ENCODE assay signal across 19 cellular contexts in genomic region chr5:2186472-2187015, GRCh38.
A peak's percentile ranks its signal among the peaks of the same experiment; 100 is the strongest.
DNase-seq lines count a peak whose midpoint lies in the region; ATAC-seq, FAIRE-seq and TF ChIP-seq lines count a peak whose summit lies in the region.
"Had no signal": no experiment of that assay in that cellular context is flagged by ENCODE, and none has a peak within 500 bp of the region (broad histone marks: within the 10 kb centered on the region; RNA-seq: fewer than 3 reads in every experiment).

No MANE protein-coding gene starts in this region.

- H3K4me1 ChIP-seq in kidney (ENCODE audit: control insufficient read depth in 1 of 2, insufficient read depth in 1 of 2, low read depth in 1 of 2, low read length in 2 of 2) (no peaks in the 10 kb centered on the region), Caco-2 (no peaks in the 10 kb centered on the region)

- no peak overlapping the region for H3K27ac Mint-ChIP-seq in natural killer cell treated with Interleukin-12 subunit alpha and Interleukin-12 subunit beta and Interleukin-15 and Interleukin-18, amount 100 ng/mL, for 72 hours
- H3K27ac Mint-ChIP-seq in natural killer cell (no peak overlapping the region), progenitor cell of endocrine pancreas (no peak overlapping the region), Caco-2 (ENCODE audit: unreplicated experiment) (no peak overlapping the region), glutamatergic neuron (ENCODE audit: unreplicated experiment) (no peak overlapping the region)
- H3K27ac Mint-ChIP-seq: H9 had no signal

- DNase-seq in natural killer cell treated with Interleukin-12 subunit alpha and Interleukin-12 subunit beta and Interleukin-15 and Interleukin-18, amount 100 ng/mL, for 72 hours (ENCODE audit: low spot score): peak; percentile 51
- DNase-seq in natural killer cell (no peak), kidney (peak; percentile 60), progenitor cell of endocrine pancreas (ENCODE audit: low spot score, unreplicated experiment) (peak; percentile 4), Caco-2 (no peak), glutamatergic neuron (no peak)
- no peak for DNase-seq in effector CD8-positive, alpha-beta T cell (lab: John Stamatoyannopoulos, UW)
- DNase-seq: ACHN, COR-L47, GDM1, H9, IMR-90, NCI-H1417, NCI-H1930, NCI-H226, NCI-H524, NCI-H82, OCI-M1, SHP77 treated with DMSO at 0.1 percent for 48 hours had no signal

- intact Hi-C loops in natural killer cell (cut with micrococcal nuclease) (no loop called here), kidney (cut with DNase I) (no loop called here), Caco-2 (cut with micrococcal nuclease; ENCODE audit: unreplicated experiment) (no loop called here)

- no peak for ATAC-seq in natural killer cell treated with Interleukin-12 subunit alpha and Interleukin-12 subunit beta and Interleukin-15 and Interleukin-18, amount 100 ng/mL, for 72 hours
- ATAC-seq in natural killer cell: no peak

- no peaks in the 10 kb centered on the region for H3K36me3 ChIP-seq in kidney (ENCODE audit: control insufficient read depth in 1 of 2, insufficient read depth in 2 of 2, low read length in 2 of 2)
- H3K36me3 ChIP-seq in Caco-2 (ENCODE audit: control insufficient read depth, insufficient read depth, low read length): no peaks in the 10 kb centered on the region

- H3K9me3 ChIP-seq in kidney (ENCODE audit: control insufficient read depth in 1 of 2, low read length in 2 of 2) (no peaks in the 10 kb centered on the region), Caco-2 (no peaks in the 10 kb centered on the region)

- no peaks in the 10 kb centered on the region for H3K27me3 ChIP-seq in Caco-2 (replicated peaks; ENCODE audit: control insufficient read depth, insufficient read depth, low read length)

- no TSS peak for BruUV-seq in Caco-2 (replicated peaks; lab: Mats Ljungman, UMichigan)

- no peaks in the 10 kb centered on the region for H3K9me3 Mint-ChIP-seq in natural killer cell treated with Interleukin-12 subunit alpha and Interleukin-12 subunit beta and Interleukin-15 and Interleukin-18, amount 100 ng/mL, for 72 hours
- H3K9me3 Mint-ChIP-seq in natural killer cell: no peaks in the 10 kb centered on the region
- no peaks in the 10 kb centered on the region for H3K9me3 Mint-ChIP-seq in progenitor cell of endocrine pancreas (ENCODE audit: low read depth)
- H3K9me3 Mint-ChIP-seq in Caco-2 (ENCODE audit: unreplicated experiment): no peaks in the 10 kb centered on the region
- H3K9me3 Mint-ChIP-seq in glutamatergic neuron (ENCODE audit: unreplicated experiment): peaks cover 1% of the 10 kb centered on the region
- H3K9me3 Mint-ChIP-seq: H9 had no signal

- H3K9ac ChIP-seq in kidney (ENCODE audit: low read length in 2 of 2): no peak overlapping the region

- FAIRE-seq in kidney (lab: Jason Lieb, UNC): no peak

- no peaks in the 10 kb centered on the region for H3K36me3 Mint-ChIP-seq in natural killer cell treated with Interleukin-12 subunit alpha and Interleukin-12 subunit beta and Interleukin-15 and Interleukin-18, amount 100 ng/mL, for 72 hours
- H3K36me3 Mint-ChIP-seq in natural killer cell: no peaks in the 10 kb centered on the region
- no peaks in the 10 kb centered on the region for H3K36me3 Mint-ChIP-seq in progenitor cell of endocrine pancreas (ENCODE audit: insufficient read depth)
- no peaks in the 10 kb centered on the region for H3K36me3 Mint-ChIP-seq in Caco-2 (ENCODE audit: insufficient read depth, unreplicated experiment)
- H3K36me3 Mint-ChIP-seq in glutamatergic neuron (ENCODE audit: unreplicated experiment): no peaks in the 10 kb centered on the region

- POLR2A ChIA-PET in Caco-2 (lab: Charles Lee): no interaction called here

- H3K4me3 ChIP-seq in kidney (ENCODE audit: low read length in 2 of 2) (no peak overlapping the region), Caco-2 (ENCODE audit: low read depth, low read length) (no peak overlapping the region)

- H3K27ac ChIP-seq in kidney (ENCODE audit: low read depth in 2 of 2, low read length in 2 of 2): no peak overlapping the region

- TF ChIP-seq CTCF in natural killer cell (IDR thresholded peaks at IDR 0.05) (no peak), kidney (IDR thresholded peaks at IDR 0.05; ENCODE audit: borderline replicate concordance, extremely low read depth, insufficient read depth) (no peak), progenitor cell of endocrine pancreas (IDR thresholded peaks at IDR 0.05; ENCODE audit: unreplicated experiment) (no peak), Caco-2 (IDR thresholded peaks at IDR 0.05; ENCODE audit: insufficient read depth in 1 of 2, low read depth in 1 of 2, low read length in 1 of 2, severe bottlenecking in 1 of 2, unreplicated experiment in 1 of 2) (no peak), glutamatergic neuron (IDR thresholded peaks at IDR 0.05; ENCODE audit: partially characterized antibody, unreplicated experiment) (no peak)

- peaks cover 4 to 17% of the 10 kb centered on the region in 2 donors for H3K27me3 Mint-ChIP-seq in natural killer cell treated with Interleukin-12 subunit alpha and Interleukin-12 subunit beta and Interleukin-15 and Interleukin-18, amount 100 ng/mL, for 72 hours
- H3K27me3 Mint-ChIP-seq in natural killer cell (ENCODE audit: low read depth in 2 of 2) (no peaks in the 10 kb centered on the region), progenitor cell of endocrine pancreas (peaks cover 81% of the 10 kb centered on the region), Caco-2 (ENCODE audit: insufficient read depth, unreplicated experiment) (peaks cover 9% of the 10 kb centered on the region), glutamatergic neuron (ENCODE audit: unreplicated experiment) (peaks cover 4% of the 10 kb centered on the region)

- CTCF ChIA-PET in Caco-2 (lab: Charles Lee): no interaction called here

- H3K4me1 Mint-ChIP-seq in natural killer cell treated with Interleukin-12 subunit alpha and Interleukin-12 subunit beta and Interleukin-15 and Interleukin-18, amount 100 ng/mL, for 72 hours (ENCODE audit: low read depth in 2 of 2): no peaks in the 10 kb centered on the region
- H3K4me1 Mint-ChIP-seq in natural killer cell (no peaks in the 10 kb centered on the region), progenitor cell of endocrine pancreas (ENCODE audit: low read depth) (peaks cover 5% of the 10 kb centered on the region), Caco-2 (ENCODE audit: low read depth, unreplicated experiment) (no peaks in the 10 kb centered on the region), glutamatergic neuron (ENCODE audit: low read depth, unreplicated experiment) (no peaks in the 10 kb centered on the region)
- H3K4me1 Mint-ChIP-seq: H9 had no signal

- no peak overlapping the region for H3K4me3 Mint-ChIP-seq in natural killer cell treated with Interleukin-12 subunit alpha and Interleukin-12 subunit beta and Interleukin-15 and Interleukin-18, amount 100 ng/mL, for 72 hours
- H3K4me3 Mint-ChIP-seq in natural killer cell (no peak overlapping the region), progenitor cell of endocrine pancreas (ENCODE audit: low read depth) (no peak overlapping the region), Caco-2 (ENCODE audit: unreplicated experiment) (no peak overlapping the region), glutamatergic neuron (ENCODE audit: unreplicated experiment) (no peak overlapping the region)
- H3K4me3 Mint-ChIP-seq: H9 had no signal

Comparison
In these comparisons a context has a peak if more than half of its experiments do, and no peak if none do; other contexts are left out.
1. DNase-seq: peak in natural killer cell treated with Interleukin-12 subunit alpha and Interleukin-12 subunit beta and Interleukin-15 and Interleukin-18, amount 100 ng/mL, for 72 hours (single experiment), kidney (single experiment) and progenitor cell of endocrine pancreas (single experiment); none in natural killer cell (single experiment), Caco-2 (0 of 2), effector CD8-positive, alpha-beta T cell (single experiment) and glutamatergic neuron (single experiment).